ENCODE assay signal across 19 cellular contexts in genomic region chr2:42914314-42914713, GRCh38.
DNase-seq lines count a peak whose midpoint lies in the region; ATAC-seq, FAIRE-seq and TF ChIP-seq lines count a peak whose summit lies in the region.
"Had no signal": no experiment of that assay in that cellular context is flagged by ENCODE, and none has a peak within 500 bp of the region (broad histone marks: within the 10 kb centered on the region; RNA-seq: fewer than 3 reads in every experiment).

No MANE protein-coding gene starts in this region.

- TF ChIP-seq POLR2A in heart left ventricle (IDR thresholded peaks at IDR 0.05): no peak
- no peak for TF ChIP-seq POLR2A in K562 (conservative IDR thresholded peaks at IDR 0.05)
- TF ChIP-seq POLR2A in HepG2 (IDR thresholded peaks at IDR 0.05; ENCODE audit: insufficient read depth in 1 of 2, low read depth in 2 of 2, low read length in 2 of 2): no peak

- peak overlapping the region; percentile 53 for H2AFZ ChIP-seq in K562 (ENCODE audit: low read depth, low read length)
- no peak overlapping the region for H2AFZ ChIP-seq in HepG2 (ENCODE audit: low read length)

- in situ Hi-C loops in K562 (cut with MboI): no loop called here
- in situ Hi-C loops in HepG2 (cut with HindIII; ENCODE audit: extremely low pct_ligation_motif_present, low pct_unique_long_range_greater_than_20kb): no loop called here

- no peaks in the 10 kb centered on the region for H3K79me2 ChIP-seq in K562 (ENCODE audit: control insufficient read depth, insufficient read depth, low read length)
- H3K79me2 ChIP-seq in HepG2 (ENCODE audit: insufficient read depth, low read length): no peaks in the 10 kb centered on the region

- DNase-seq in left ventricle myocardium inferior: no peak
- DNase-seq in heart left ventricle: no peak
- DNase-seq in K562 (ENCODE audit: extremely low read depth in 1 of 4, low spot score in 3 of 4): no peak
- DNase-seq in HepG2 (ENCODE audit: low spot score): no peak
- no peak for DNase-seq in NCI-H2227 (lab: John Stamatoyannopoulos, UW; ENCODE audit: unreplicated experiment)
- no peak for DNase-seq in GM19240 (ENCODE audit: insufficient read length, low spot score)
- DNase-seq: ACHN; AML-193; DMS53; HFFc6; NCI-H1048; NCI-H1930; NCI-H524; NK-92 treated with Interleukin-12 subunit alpha and Interleukin-12 subunit beta, amount 100 ng/mL, for 24 hours; OCI-M1 had no signal

- H3K4me2 ChIP-seq in K562 (ENCODE audit: insufficient read depth, low read length): no peak overlapping the region
- H3K4me2 ChIP-seq in HepG2 (ENCODE audit: low read depth, low read length): no peak overlapping the region
- H3K4me2 ChIP-seq: KMS-11 had no signal

- intact Hi-C loops in left ventricle myocardium inferior (cut with micrococcal nuclease): no loop called here
- intact Hi-C loops in heart left ventricle (cut with DNase I): no loop called here
- intact Hi-C loops in K562 (cut with micrococcal nuclease): no loop called here
- intact Hi-C loops in HepG2 (cut with micrococcal nuclease; ENCODE audit: unreplicated experiment): no loop called here

- H3K4me1 ChIP-seq in left ventricle myocardium inferior (peaks cover 36% of the 10 kb centered on the region), heart left ventricle (peaks cover 0 to 37% (median 18%) of the 10 kb centered on the region in 12 donors), K562 (replicated peaks in 1 of 2; ENCODE audit: control insufficient read depth in 2 of 2, insufficient read depth in 2 of 2, low read length in 2 of 2) (peaks cover 11 to 27% of the 10 kb centered on the region in 2 experiments; a peak in 4 of 5 replicates), HepG2 (ENCODE audit: insufficient read depth, low read length) (peaks cover 29% of the 10 kb centered on the region)
- H3K4me1 ChIP-seq: SJSA1 had no signal

- H3K27me3 ChIP-seq in left ventricle myocardium inferior (ENCODE audit: low read depth): no peaks in the 10 kb centered on the region
- no peaks in the 10 kb centered on the region for H3K27me3 ChIP-seq in heart left ventricle
- no peaks in the 10 kb centered on the region for H3K27me3 ChIP-seq in K562 (ENCODE audit: control insufficient read depth in 2 of 2, insufficient read depth in 2 of 2, low read length in 2 of 2)
- H3K27me3 ChIP-seq in HepG2 (ENCODE audit: control insufficient read depth in 1 of 2, insufficient read depth in 2 of 2, low read length in 2 of 2): peaks cover 3 to 43% of the 10 kb centered on the region in 2 experiments; a peak in 4 of 5 replicates
- H3K27me3 ChIP-seq: SJSA1 had no signal

- no peak for TF ChIP-seq CTCF in left ventricle myocardium inferior (IDR thresholded peaks at IDR 0.05; ENCODE audit: borderline replicate concordance)
- TF ChIP-seq CTCF in heart left ventricle (IDR thresholded peaks at IDR 0.05): no peak
- TF ChIP-seq CTCF in K562 (IDR thresholded peaks at IDR 0.05 in 2 of 3, conservative IDR thresholded peaks at IDR 0.05 in 1 of 3; ENCODE audit: insufficient read depth in 2 of 3, low read depth in 1 of 3, low read length in 3 of 3): no peak
- TF ChIP-seq CTCF in HepG2 (CRISPR knock-in tag; IDR thresholded peaks at IDR 0.05): no peak

- TF ChIP-seq RAD21 in K562 (CRISPR knock-in tag; conservative IDR thresholded peaks at IDR 0.05 in 1 of 2, IDR thresholded peaks at IDR 0.05 in 1 of 2) (no peak), HepG2 (CRISPR knock-in tag; IDR thresholded peaks at IDR 0.05) (no peak)

- H3K36me3 ChIP-seq in left ventricle myocardium inferior (no peaks in the 10 kb centered on the region), heart left ventricle (no peaks in the 10 kb centered on the region), K562 (ENCODE audit: control insufficient read depth, insufficient read depth, low read length) (no peaks in the 10 kb centered on the region), HepG2 (replicated peaks in 1 of 2; ENCODE audit: control insufficient read depth in 1 of 2, insufficient read depth in 2 of 2, low read length in 2 of 2) (no peaks in the 10 kb centered on the region)
- H3K36me3 ChIP-seq: SJSA1 had no signal

- 80 to 84% (median 82%) methylated on average over 8 of the region's 8 CpGs for whole genome bisulfite sequencing in heart left ventricle, 4 donors
- WGBS in K562 (ENCODE audit: insufficient coverage, low coverage, missing lambda C conversion rate): 65% methylated on average over 8 of the region's 8 CpGs
- 16% methylated on average over 8 of the region's 8 CpGs for WGBS in HepG2 (ENCODE audit: low lambda C conversion rate)

- no peak for ATAC-seq in heart left ventricle
- no peak for ATAC-seq in K562
- ATAC-seq in HepG2: no peak
- ATAC-seq in GM21786 (IDR thresholded peaks at IDR 0.05; ENCODE audit: unreplicated experiment): no peak

- no peaks in the 10 kb centered on the region for H3K9me1 ChIP-seq in K562 (ENCODE audit: control insufficient read depth, insufficient read depth, low read length)

- POLR2A ChIA-PET in K562 (lab: Yijun Ruan, JAX) (interaction anchor here (0.6 kb wide), 1 partner anchor 16 kb away, joined by 3 read pairs; no protein-coding TSS in a partner anchor), HepG2 (lab: Yijun Ruan, JAX) (interaction anchor here (1.0 to 5.8 kb wide), 2 partner anchors 12 to 14 kb away, joined by 3 to 26 read pairs; no protein-coding TSS in a partner anchor)

- no peaks in the 10 kb centered on the region for H4K20me1 ChIP-seq in K562 (replicated peaks; ENCODE audit: control insufficient read depth, insufficient read depth, low read length)
- H4K20me1 ChIP-seq in HepG2 (ENCODE audit: insufficient read depth, low read length): no peaks in the 10 kb centered on the region

- TF ChIP-seq EP300 in K562 (IDR thresholded peaks at IDR 0.05; ENCODE audit: low read length) (no peak), HepG2 (IDR thresholded peaks at IDR 0.05; ENCODE audit: low read depth in 2 of 2, low read length in 2 of 2) (no peak), HepG2 (CRISPR knock-in tag; IDR thresholded peaks at IDR 0.05; ENCODE audit: borderline replicate concordance) (no peak)

- H3K9me3 ChIP-seq in left ventricle myocardium inferior (replicated peaks) (no peaks in the 10 kb centered on the region), heart left ventricle (no peaks in the 10 kb centered on the region), K562 (replicated peaks; ENCODE audit: control insufficient read depth, insufficient read depth, low read depth, low read length) (no peaks in the 10 kb centered on the region), HepG2 (ENCODE audit: low read length) (no peaks in the 10 kb centered on the region)

- peak; percentile 11 for FAIRE-seq in K562 (lab: Jason Lieb, UNC)
- no peak for FAIRE-seq in HepG2 (lab: Jason Lieb, UNC)
- FAIRE-seq: H54 had no signal

- CTCF ChIA-PET in K562 (lab: Yijun Ruan, JAX; ENCODE audit: low intra/inter-chr PET ratio) (no interaction called here), HepG2 (lab: Yijun Ruan, JAX; ENCODE audit: low intra/inter-chr PET ratio, low total read pairs) (no interaction called here)

- H3K4me3 ChIP-seq in left ventricle myocardium inferior (no peak overlapping the region), heart left ventricle (no peak overlapping the region), K562 (no peak overlapping the region), HepG2 (replicated peaks in 1 of 3; ENCODE audit: insufficient read depth in 1 of 3, low read depth in 2 of 3, low read length in 3 of 3) (no peak overlapping the region)
- H3K4me3 ChIP-seq: SJSA1 had no signal

- no TSS peak for BruUV-seq in K562 (replicated peaks; lab: Mats Ljungman, UMichigan)
- no TSS peak for BruUV-seq in HepG2 (replicated peaks; lab: Mats Ljungman, UMichigan)

- no peak overlapping the region for H3K9ac ChIP-seq in K562 (ENCODE audit: insufficient read depth in 1 of 2, low read depth in 2 of 2, low read length in 2 of 2)
- H3K9ac ChIP-seq in HepG2 (ENCODE audit: insufficient read depth, low read depth, low read length): no peak overlapping the region
- H3K9ac ChIP-seq: KMS-11 had no signal

- peak overlapping the region; percentile 22 for H3K27ac ChIP-seq in left ventricle myocardium inferior (replicated peaks)
- H3K27ac ChIP-seq in heart left ventricle: peak overlapping the region in 1 of 12 donors; percentile 60
- H3K27ac ChIP-seq in K562 (ENCODE audit: extremely low read depth, low read depth, low read length): peak overlapping the region; percentile 69; the same call in 1 of the 3 replicates
- no peak overlapping the region for H3K27ac ChIP-seq in HepG2 (ENCODE audit: extremely low read length, insufficient read depth, low read length)
- H3K27ac ChIP-seq: KMS-11, SJSA1 had no signal

TF ChIP-seq in HepG2, 621 proteins besides CTCF, POLR2A, EP300 and RAD21 (continues in another document):
- no peak for TF ChIP-seq CENPT (CRISPR knock-in tag; IDR thresholded peaks at IDR 0.05; ENCODE audit: low read depth)
